1 cellular context compared by ENCODE assay signal in genomic region chr10:122267849-122268737, GRCh38.
A peak's percentile ranks its signal among the peaks of the same experiment; 100 is the strongest.
TF ChIP-seq lines count a peak whose summit lies in the region.

No MANE protein-coding gene starts in this region.

TF ChIP-seq in HepG2, 621 proteins besides CTCF, POLR2A, EP300 and RAD21 (continued from another document):
- no peak for TF ChIP-seq IKZF1 (IDR thresholded peaks at IDR 0.05)
- no peak for TF ChIP-seq ZHX2 (IDR thresholded peaks at IDR 0.05; ENCODE audit: low read depth)
- TF ChIP-seq ZHX2 (CRISPR knock-in tag; IDR thresholded peaks at IDR 0.05; ENCODE audit: borderline replicate concordance) = no peak
- no peak for TF ChIP-seq DMTF1 (CRISPR knock-in tag; IDR thresholded peaks at IDR 0.05)
- TF ChIP-seq ZNF235 (CRISPR knock-in tag; IDR thresholded peaks at IDR 0.05; ENCODE audit: borderline replicate concordance) = no peak
- TF ChIP-seq NAIF1 (CRISPR knock-in tag; IDR thresholded peaks at IDR 0.05; ENCODE audit: borderline replicate concordance) = no peak
- TF ChIP-seq ZNF605 (CRISPR knock-in tag; IDR thresholded peaks at IDR 0.05) = peak; percentile 75; the same call in 1 of the 2 replicates
- TF ChIP-seq TGIF2 (CRISPR knock-in tag; IDR thresholded peaks at IDR 0.05) = no peak
- peak; percentile 64; the same call in 1 of the 2 replicates for TF ChIP-seq ZNF644 (CRISPR knock-in tag; IDR thresholded peaks at IDR 0.05; ENCODE audit: low read depth)
- TF ChIP-seq ZNF446 (CRISPR knock-in tag; IDR thresholded peaks at IDR 0.05) = no peak
- no peak for TF ChIP-seq ZNF577 (CRISPR knock-in tag; IDR thresholded peaks at IDR 0.05; ENCODE audit: borderline replicate concordance, low read depth)
- no peak for TF ChIP-seq ATF5 (CRISPR knock-in tag; IDR thresholded peaks at IDR 0.05; ENCODE audit: low read depth)
- no peak for TF ChIP-seq ZFP62 (CRISPR knock-in tag; IDR thresholded peaks at IDR 0.05)
- peak; percentile 49; the same call in 1 of the 2 replicates for TF ChIP-seq KDM5B (CRISPR knock-in tag; IDR thresholded peaks at IDR 0.05; ENCODE audit: borderline replicate concordance)
- TF ChIP-seq CREB1 (IDR thresholded peaks at IDR 0.05) = no peak
- TF ChIP-seq CREB1 (CRISPR knock-in tag; IDR thresholded peaks at IDR 0.05) = no peak
- TF ChIP-seq ZNF484 (CRISPR knock-in tag; IDR thresholded peaks at IDR 0.05; ENCODE audit: borderline replicate concordance, low read depth) = no peak
- no peak for TF ChIP-seq ZNF260 (CRISPR knock-in tag; IDR thresholded peaks at IDR 0.05; ENCODE audit: borderline replicate concordance, low read depth)
- no peak for TF ChIP-seq CHD4 (IDR thresholded peaks at IDR 0.05; ENCODE audit: borderline replicate concordance, low read length)
- no peak for TF ChIP-seq DNMT1 (CRISPR knock-in tag; IDR thresholded peaks at IDR 0.05)
- TF ChIP-seq ZNF773 (CRISPR knock-in tag; IDR thresholded peaks at IDR 0.05; ENCODE audit: borderline replicate concordance) = no peak
- no peak for TF ChIP-seq ZNF749 (CRISPR knock-in tag; IDR thresholded peaks at IDR 0.05; ENCODE audit: borderline replicate concordance)
- no peak for TF ChIP-seq SCMH1 (CRISPR knock-in tag; IDR thresholded peaks at IDR 0.05; ENCODE audit: borderline replicate concordance)
- peak; percentile 84 for TF ChIP-seq ZNF143 (CRISPR knock-in tag; IDR thresholded peaks at IDR 0.05)
- no peak for TF ChIP-seq ZNF205 (CRISPR knock-in tag; IDR thresholded peaks at IDR 0.05)
- no peak for TF ChIP-seq SIN3A (IDR thresholded peaks at IDR 0.05; ENCODE audit: borderline replicate concordance, low read depth, low read length)
- no peak for TF ChIP-seq ZNF275 (CRISPR knock-in tag; IDR thresholded peaks at IDR 0.05; ENCODE audit: borderline replicate concordance)
- TF ChIP-seq FOXA1 (IDR thresholded peaks at IDR 0.05) = no peak
- no peak for TF ChIP-seq FOXA1 (CRISPR knock-in tag; IDR thresholded peaks at IDR 0.05)
- TF ChIP-seq ZSCAN20 (CRISPR knock-in tag; IDR thresholded peaks at IDR 0.05; ENCODE audit: borderline replicate concordance) = no peak
- TF ChIP-seq CCAR2 (optimal IDR thresholded peaks at IDR 0.05; ENCODE audit: low read depth, low read length) = peak; percentile 64
- no peak for TF ChIP-seq FOXP1 (IDR thresholded peaks at IDR 0.05)
- TF ChIP-seq FOXP1 (CRISPR knock-in tag; IDR thresholded peaks at IDR 0.05) = no peak
- no peak for TF ChIP-seq ATM (IDR thresholded peaks at IDR 0.05; ENCODE audit: borderline replicate concordance)
- 0 out of 2 replicates have a peak, but pooled peaks have one; percentile 21 for TF ChIP-seq ATF7-NPFF (CRISPR knock-in tag; IDR thresholded peaks at IDR 0.05; ENCODE audit: low read depth)
- peak in 1 of 2 experiments; percentile 71; a peak in 2 of 4 replicates for TF ChIP-seq NR2F1 (CRISPR knock-in tag; IDR thresholded peaks at IDR 0.05)
- no peak for TF ChIP-seq IRF2 (CRISPR knock-in tag; IDR thresholded peaks at IDR 0.05)
- TF ChIP-seq ZNF276 (CRISPR knock-in tag; IDR thresholded peaks at IDR 0.05; ENCODE audit: low read depth) = no peak
- TF ChIP-seq HNF1A (IDR thresholded peaks at IDR 0.05; ENCODE audit: low read depth) = no peak
- TF ChIP-seq HNF1A (CRISPR knock-in tag; IDR thresholded peaks at IDR 0.05; ENCODE audit: borderline replicate concordance) = no peak
- TF ChIP-seq ZBTB10 (CRISPR knock-in tag; IDR thresholded peaks at IDR 0.05; ENCODE audit: borderline replicate concordance) = no peak
- TF ChIP-seq MXI1 (IDR thresholded peaks at IDR 0.05; ENCODE audit: borderline replicate concordance, low read depth, low read length) = no peak
